ENCODE assay signal across 35 cellular contexts in the genomic region with DNA sequence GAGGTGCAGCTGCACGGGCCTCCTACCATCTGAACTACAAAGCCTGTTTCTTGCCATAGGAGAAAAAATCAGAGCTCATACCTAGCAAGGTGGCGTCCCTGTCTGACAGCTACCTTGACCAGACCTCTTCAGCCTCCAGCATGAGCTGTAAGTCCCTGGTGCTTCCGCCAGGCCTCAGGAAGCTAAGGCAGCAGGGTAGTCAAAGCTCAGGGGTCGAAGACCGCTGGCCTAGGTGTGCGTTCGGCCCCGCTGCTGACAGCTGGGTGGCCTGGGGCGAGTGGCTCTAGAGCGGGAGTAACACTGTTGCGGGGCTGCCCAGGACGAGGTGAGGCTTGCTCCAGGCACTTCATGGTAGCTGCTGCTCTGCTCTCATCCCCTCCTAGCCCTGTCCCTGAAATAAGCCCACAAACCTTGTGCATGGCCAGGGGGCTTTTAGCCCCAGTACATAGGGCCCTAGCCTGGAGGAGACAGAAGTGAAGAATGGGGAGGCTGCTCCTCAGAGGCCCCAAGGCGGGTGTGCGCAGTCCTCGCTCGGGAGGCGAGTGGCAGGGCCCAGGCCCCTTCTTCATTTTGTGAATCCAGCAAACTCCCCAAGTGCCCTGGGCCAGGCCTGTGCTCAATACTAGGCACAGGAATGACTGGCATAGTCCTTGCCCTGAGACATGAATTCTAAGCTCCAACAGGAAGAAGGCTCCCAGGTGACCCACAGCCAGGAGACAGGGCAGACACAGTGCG. TPM values are rescaled to one million over a fixed set of nuclear protein-coding genes. Genes with fewer than 3 reads are reported as not detected.
"Had no signal": no experiment of that assay in that cellular context is flagged by ENCODE, and none has a peak within 500 bp of the region (broad histone marks: within the 10 kb centered on the region; RNA-seq: fewer than 3 reads in every experiment).

No MANE protein-coding gene starts in this region.

- H3K27me3 ChIP-seq: brain microvascular endothelial cell, thyroid gland, upper lobe of left lung, vagina had no signal

- H3K27ac ChIP-seq: brain microvascular endothelial cell, sigmoid colon, stomach, thyroid gland, upper lobe of left lung, vagina, WERI-Rb-1 had no signal

- H3K36me3 ChIP-seq: brain microvascular endothelial cell had no signal

- H3K4me1 Mint-ChIP-seq: endodermal cell had no signal

- H3K27ac Mint-ChIP-seq: activated CD4-positive, alpha-beta memory T cell treated with anti-CD3 and anti-CD28 coated beads for 36 hours; activated CD4-positive, alpha-beta T cell treated with anti-CD3 and anti-CD28 coated beads, Interleukin-2, amount 10 ng/mL, durations not matched to agents 24 days and 14 days; activated T-helper 17 cell treated with anti-CD3 and anti-CD28 coated beads, Interleukin-2, amount 50 U/mL, for 72 hours; dendritic cell treated with granulocyte-macrophage colony-stimulating factor and Interleukin-4, amounts not matched to agents 40 ng/mL and 50 ng/mL, for 4 days; endodermal cell; mesothelial cell of epicardium; stimulated activated naive B cell treated with anti-CD40 and anti-IgM and Interleukin-4, amounts not matched to agents 10 μg/mL and 1 μg/mL and 100 μg/mL, for 72 hours had no signal

- H3K9me3 ChIP-seq: sigmoid colon, stomach, thyroid gland, upper lobe of left lung, vagina had no signal

- ATAC-seq: activated naive CD4-positive, alpha-beta T cell treated with anti-CD3 and anti-CD28 coated beads, Interleukin-2, amount 50 U/mL, for 72 hours; activated T-cell treated with anti-CD3 and anti-CD28 coated beads, Interleukin-2, amount 50 U/mL, for 4 hours; activated T-helper 17 cell treated with anti-CD3 and anti-CD28 coated beads, Interleukin-2, amount 50 U/mL, for 72 hours; esophagus mucosa; naive thymus-derived CD4-positive, alpha-beta T cell; stimulated activated naive B cell treated with anti-CD40 and anti-IgM and Interleukin-4, amounts not matched to agents 10 μg/mL and 1 μg/mL and 100 μg/mL, for 72 hours; T-helper 17 cell had no signal

- H3K9me3 Mint-ChIP-seq: activated CD4-positive, alpha-beta memory T cell treated with anti-CD3 and anti-CD28 coated beads for 36 hours; activated CD4-positive, alpha-beta T cell treated with anti-CD3 and anti-CD28 coated beads, Interleukin-2, amount 10 ng/mL, durations not matched to agents 24 days and 14 days; activated naive CD4-positive, alpha-beta T cell treated with anti-CD3 and anti-CD28 coated beads, Interleukin-2, amount 50 U/mL, for 72 hours; activated T-cell treated with anti-CD3 and anti-CD28 coated beads, Interleukin-2, amount 50 U/mL, for 4 hours; activated T-helper 17 cell treated with anti-CD3 and anti-CD28 coated beads, Interleukin-2, amount 50 U/mL, for 72 hours; dendritic cell treated with granulocyte-macrophage colony-stimulating factor and Interleukin-4, amounts not matched to agents 40 ng/mL and 50 ng/mL, for 4 days; endodermal cell; mesothelial cell of epicardium; naive thymus-derived CD4-positive, alpha-beta T cell; stimulated activated naive B cell treated with anti-CD40 and anti-IgM and Interleukin-4, amounts not matched to agents 10 μg/mL and 1 μg/mL and 100 μg/mL, for 72 hours had no signal

- H3K4me3 Mint-ChIP-seq: activated CD4-positive, alpha-beta memory T cell treated with anti-CD3 and anti-CD28 coated beads for 36 hours; activated CD4-positive, alpha-beta T cell treated with anti-CD3 and anti-CD28 coated beads, Interleukin-2, amount 10 ng/mL, durations not matched to agents 24 days and 14 days; activated T-cell treated with anti-CD3 and anti-CD28 coated beads, Interleukin-2, amount 50 U/mL, for 4 hours; activated T-helper 17 cell treated with anti-CD3 and anti-CD28 coated beads, Interleukin-2, amount 50 U/mL, for 72 hours; dendritic cell treated with granulocyte-macrophage colony-stimulating factor and Interleukin-4, amounts not matched to agents 40 ng/mL and 50 ng/mL, for 4 days; endodermal cell; mesothelial cell of epicardium; naive thymus-derived CD4-positive, alpha-beta T cell; stimulated activated naive B cell treated with anti-CD40 and anti-IgM and Interleukin-4, amounts not matched to agents 10 μg/mL and 1 μg/mL and 100 μg/mL, for 72 hours; T-helper 17 cell had no signal

- H3K36me3 Mint-ChIP-seq: activated CD4-positive, alpha-beta memory T cell treated with anti-CD3 and anti-CD28 coated beads for 36 hours; activated naive CD4-positive, alpha-beta T cell treated with anti-CD3 and anti-CD28 coated beads, Interleukin-2, amount 50 U/mL, for 72 hours; mesothelial cell of epicardium had no signal

- DNase-seq: activated CD4-positive, alpha-beta memory T cell treated with anti-CD3 and anti-CD28 coated beads for 36 hours; activated CD4-positive, alpha-beta T cell treated with anti-CD3 and anti-CD28 coated beads, Interleukin-2, amount 10 ng/mL, durations not matched to agents 24 days and 14 days; activated CD4-positive, CD25-positive, alpha-beta regulatory T cell treated with anti-CD3 and anti-CD28 coated beads, Interleukin-2, amount 50 U/mL, for 72 hours; activated gamma-delta T cell treated with Interleukin-2 at 50 U/mL for 16 hours; activated T-cell treated with anti-CD3 and anti-CD28 coated beads, Interleukin-2, amount 50 U/mL, for 4 hours; brain microvascular endothelial cell; endodermal cell; foreskin fibroblast; head of caudate nucleus; hypothalamus; naive thymus-derived CD4-positive, alpha-beta T cell; posterior cingulate gyrus; sigmoid colon; small intestine; stimulated activated CD4-positive, alpha-beta T cell treated with anti-CD3 and anti-CD28 coated beads, Interleukin-1b, Interleukin-23, amount 100 ng/mL, for 48 hours; stimulated activated CD4-positive, alpha-beta T cell treated with anti-CD3 and anti-CD28 coated beads, Interleukin-4, amount 100 ng/mL, for 4 hours; stimulated activated CD8-positive, alpha-beta memory T cell treated with anti-CD3 and anti-CD28 coated beads, Interleukin-4, amount 100 ng/mL, for 48 hours; stimulated activated naive B cell treated with anti-CD40 and anti-IgM and Interleukin-4, amounts not matched to agents 10 μg/mL and 1 μg/mL and 100 μg/mL, for 72 hours; stomach; SW 1271; T-helper 17 cell; T1000; thyroid gland; upper lobe of left lung; WERI-Rb-1 had no signal

- H3K27me3 Mint-ChIP-seq: activated CD4-positive, alpha-beta memory T cell treated with anti-CD3 and anti-CD28 coated beads for 36 hours; activated CD4-positive, alpha-beta T cell treated with anti-CD3 and anti-CD28 coated beads, Interleukin-2, amount 10 ng/mL, durations not matched to agents 24 days and 14 days; activated T-helper 17 cell treated with anti-CD3 and anti-CD28 coated beads, Interleukin-2, amount 50 U/mL, for 72 hours; dendritic cell treated with granulocyte-macrophage colony-stimulating factor and Interleukin-4, amounts not matched to agents 40 ng/mL and 50 ng/mL, for 4 days; naive thymus-derived CD4-positive, alpha-beta T cell; stimulated activated naive B cell treated with anti-CD40 and anti-IgM and Interleukin-4, amounts not matched to agents 10 μg/mL and 1 μg/mL and 100 μg/mL, for 72 hours; T-helper 17 cell had no signal

- H3K4me3 ChIP-seq: sigmoid colon, stomach, thyroid gland, upper lobe of left lung, vagina had no signal

RNA-seq across cellular contexts. Expression of a gene that starts 13.8 kb away (rescaled TPM):
- total RNA-seq: activated CD4-positive, alpha-beta T cell treated with anti-CD3 and anti-CD28 coated beads, Interleukin-2, amount 10 ng/mL, durations not matched to agents 24 days and 14 days; astrocyte; endodermal cell; esophagus mucosa; kidney epithelial cell; sigmoid colon; stomach had no signal

RNA-seq across cellular contexts. Expression of a gene that starts 22.9 kb away (rescaled TPM):
- total RNA-seq: activated CD4-positive, alpha-beta T cell treated with anti-CD3 and anti-CD28 coated beads, Interleukin-2, amount 10 ng/mL, durations not matched to agents 24 days and 14 days; activated naive CD4-positive, alpha-beta T cell treated with anti-CD3 and anti-CD28 coated beads, Interleukin-2, amount 50 U/mL, for 72 hours; activated T-cell treated with anti-CD3 and anti-CD28 coated beads, Interleukin-2, amount 50 U/mL, for 4 hours; cardiac septum; esophagus mucosa; kidney epithelial cell; osteoblast; sigmoid colon; vagina had no signal
